Comparison of ENCODE assay signal across 1 cellular context in genomic region chr14:104588066-104588857, GRCh38.
TF ChIP-seq lines count a peak whose summit lies in the region.

No MANE protein-coding gene starts in this region.

TF ChIP-seq in H1, 55 proteins besides CTCF, POLR2A, EP300 and RAD21:
- no peak for TF ChIP-seq ATF3 (IDR thresholded peaks at IDR 0.05; ENCODE audit: insufficient read depth, low read depth, low read length)
- no peak for TF ChIP-seq CHD1 (IDR thresholded peaks at IDR 0.05; ENCODE audit: low read depth, low read length)
- no peak for TF ChIP-seq HDAC6 (IDR thresholded peaks at IDR 0.05; ENCODE audit: low read depth, low read length)
- no peak for TF ChIP-seq CTBP2 (IDR thresholded peaks at IDR 0.05; ENCODE audit: borderline replicate concordance, insufficient read depth, insufficient read length, low read length)
- TF ChIP-seq EGR1 (IDR thresholded peaks at IDR 0.05; ENCODE audit: borderline replicate concordance, low read depth, low read length): no peak
- TF ChIP-seq SRF (IDR thresholded peaks at IDR 0.05; ENCODE audit: low read depth, low read length): no peak
- TF ChIP-seq SP1 (IDR thresholded peaks at IDR 0.05; ENCODE audit: low read depth, low read length): no peak
- no peak for TF ChIP-seq GTF2F1 (IDR thresholded peaks at IDR 0.05; ENCODE audit: borderline replicate concordance, low read depth, low read length)
- TF ChIP-seq RXRA (IDR thresholded peaks at IDR 0.05; ENCODE audit: insufficient read depth, low read depth, low read length): no peak
- TF ChIP-seq JUN (IDR thresholded peaks at IDR 0.05; ENCODE audit: low read depth, low read length): no peak
TF ChIP-seq in H1: peak in this region for 0.
